In genomic region chr12:96194572-96194889, GRCh38 we compare ENCODE assay signal across 8 cellular contexts. TPM values are rescaled to one million over a fixed set of nuclear protein-coding genes. Genes with fewer than 3 reads are reported as not detected.
DNase-seq lines count a peak whose midpoint lies in the region; ATAC-seq, FAIRE-seq and TF ChIP-seq lines count a peak whose summit lies in the region.

No MANE protein-coding gene starts in this region.

- H3K36me3 ChIP-seq in DND-41 (ENCODE audit: insufficient read depth, low read length) = no peaks in the 10 kb centered on the region
- no peaks in the 10 kb centered on the region for H3K36me3 ChIP-seq in HAP-1 (replicated peaks)
- H3K36me3 ChIP-seq in kidney (ENCODE audit: control insufficient read depth in 1 of 2, insufficient read depth in 2 of 2, low read length in 2 of 2) = no peaks in the 10 kb centered on the region
- H3K36me3 ChIP-seq in tibial artery = no peaks in the 10 kb centered on the region

- peak overlapping the region; percentile 96 for H3K27ac Mint-ChIP-seq in activated CD4-positive, alpha-beta memory T cell treated with anti-CD3 and anti-CD28 coated beads for 36 hours

- intact Hi-C loops in activated CD4-positive, alpha-beta memory T cell treated with anti-CD3 and anti-CD28 coated beads for 36 hours (cut with micrococcal nuclease) = loop anchor here (10.0 kb wide), 1 partner anchor 340 kb away; the partner anchor contains the start of gene SNRPF
- intact Hi-C loops in kidney (cut with DNase I) (no loop called here), tibial artery (cut with DNase I; ENCODE audit: low total_unique reads) (no loop called here)

- H3K27ac ChIP-seq in DND-41 (ENCODE audit: low read length) (peak overlapping the region; percentile 79), kidney (ENCODE audit: low read depth in 2 of 2, low read length in 2 of 2) (peak overlapping the region in 1 of 2 donors; percentile 66), tibial artery (peak overlapping the region; percentile 47 to 69)

- DNase-seq in DND-41 (no peak), HAP-1 (ENCODE audit: low spot score in 2 of 2) (no peak), kidney (no peak), tibial artery (no peak), NCI-H2196 (lab: John Stamatoyannopoulos, UW; ENCODE audit: unreplicated experiment) (no peak), NCI-H2107 treated with DMSO at 0.1 percent for 48 hours (lab: John Stamatoyannopoulos, UW; ENCODE audit: unreplicated experiment) (no peak)
- DNase-seq in activated CD4-positive, alpha-beta memory T cell treated with anti-CD3 and anti-CD28 coated beads for 36 hours = no peak
- no peak for DNase-seq in stimulated activated CD4-positive, alpha-beta T cell treated with anti-CD3 and anti-CD28 coated beads, Interleukin-4, amount 100 ng/mL, for 4 hours

- H3K4me2 ChIP-seq in DND-41 (ENCODE audit: insufficient read depth, low read length) = peak overlapping the region; percentile 100

- peak overlapping the region; percentile 90 for H2AFZ ChIP-seq in DND-41 (ENCODE audit: low read depth, low read length)

- TF ChIP-seq CTCF in DND-41 (IDR thresholded peaks at IDR 0.05; ENCODE audit: borderline replicate concordance, extremely low read depth, low read length, poor library complexity, severe bottlenecking) (no peak), kidney (IDR thresholded peaks at IDR 0.05; ENCODE audit: borderline replicate concordance, extremely low read depth, insufficient read depth) (no peak), tibial artery (IDR thresholded peaks at IDR 0.05) (no peak)

- H3K9me3 ChIP-seq in DND-41 (ENCODE audit: insufficient read depth, low read length, severe bottlenecking) = no peaks in the 10 kb centered on the region
- H3K9me3 ChIP-seq in HAP-1 = no peaks in the 10 kb centered on the region
- H3K9me3 ChIP-seq in kidney (ENCODE audit: control insufficient read depth in 1 of 2, low read length in 2 of 2) = no peaks in the 10 kb centered on the region
- no peaks in the 10 kb centered on the region for H3K9me3 ChIP-seq in tibial artery

- H3K27me3 Mint-ChIP-seq in activated CD4-positive, alpha-beta memory T cell treated with anti-CD3 and anti-CD28 coated beads for 36 hours = no peaks in the 10 kb centered on the region

- H3K4me3 ChIP-seq in DND-41 (ENCODE audit: low read depth in 1 of 2, low read length in 2 of 2) (peak overlapping the region; percentile 92 to 99; a peak in 3 of 4 replicates), HAP-1 (peak overlapping the region; percentile 55), kidney (ENCODE audit: low read length in 2 of 2) (peak overlapping the region; percentile 77 to 93), tibial artery (peak overlapping the region; percentile 62 to 82)

- H3K79me2 ChIP-seq in DND-41 (ENCODE audit: insufficient read depth, low read length) = peaks cover 30% of the 10 kb centered on the region

- FAIRE-seq in kidney (lab: Jason Lieb, UNC) = no peak

- CTCF ChIA-PET in activated CD4-positive, alpha-beta memory T cell treated with anti-CD3 and anti-CD28 coated beads for 36 hours (lab: Charles Lee) = no interaction called here

- H3K4me1 Mint-ChIP-seq in activated CD4-positive, alpha-beta memory T cell treated with anti-CD3 and anti-CD28 coated beads for 36 hours (ENCODE audit: low read depth) = peaks cover 43% of the 10 kb centered on the region

- H3K36me3 Mint-ChIP-seq in activated CD4-positive, alpha-beta memory T cell treated with anti-CD3 and anti-CD28 coated beads for 36 hours = peaks cover 11% of the 10 kb centered on the region

- H3K4me1 ChIP-seq in DND-41 (ENCODE audit: insufficient read depth, low read length) (peaks cover 41% of the 10 kb centered on the region), HAP-1 (peaks cover 5% of the 10 kb centered on the region), kidney (ENCODE audit: control insufficient read depth in 1 of 2, insufficient read depth in 1 of 2, low read depth in 1 of 2, low read length in 2 of 2) (no peaks in the 10 kb centered on the region), tibial artery (peaks cover 0 to 50% (median 10%) of the 10 kb centered on the region in 4 donors)

- peak overlapping the region; percentile 82 for H3K9ac ChIP-seq in DND-41 (ENCODE audit: low read depth, low read length)
- peak overlapping the region; percentile 63 to 66 for H3K9ac ChIP-seq in kidney (ENCODE audit: low read length in 2 of 2)

- POLR2A ChIA-PET in activated CD4-positive, alpha-beta memory T cell treated with anti-CD3 and anti-CD28 coated beads for 36 hours (lab: Charles Lee) = interaction anchor here (2.3 to 3.2 kb wide), 2 partner anchors 17 kb away, joined by 31 to 38 read pairs; no protein-coding TSS in a partner anchor

- peak overlapping the region; percentile 85 for H3K4me3 Mint-ChIP-seq in activated CD4-positive, alpha-beta memory T cell treated with anti-CD3 and anti-CD28 coated beads for 36 hours

- H4K20me1 ChIP-seq in DND-41 (ENCODE audit: insufficient read depth, low read length) = peaks cover 4% of the 10 kb centered on the region; the same call in 1 of the 2 replicates

- in situ Hi-C loops in HAP-1 (cut with MboI; ENCODE audit: low sequenced_read_pairs) = no loop called here

- ATAC-seq in DND-41 (ENCODE audit: insufficient read depth, low read depth) = no peak

- no peaks in the 10 kb centered on the region for H3K27me3 ChIP-seq in DND-41 (ENCODE audit: insufficient read depth, low read length, poor library complexity)
- H3K27me3 ChIP-seq in HAP-1 (ENCODE audit: low read depth) = no peaks in the 10 kb centered on the region
- no peaks in the 10 kb centered on the region for H3K27me3 ChIP-seq in tibial artery

- H3K9me3 Mint-ChIP-seq in activated CD4-positive, alpha-beta memory T cell treated with anti-CD3 and anti-CD28 coated beads for 36 hours = no peaks in the 10 kb centered on the region

RNA-seq across cellular contexts. Expression of gene ELK3, which starts 0.4 kb away (rescaled TPM):
- 10 to 100 TPM; 23.9 to 24.1 TPM for total RNA-seq in activated CD4-positive, alpha-beta memory T cell treated with anti-CD3 and anti-CD28 coated beads for 36 hours
- 59.5 TPM for total RNA-seq in kidney
- 10.5 TPM for polyA plus RNA-seq in kidney (ENCODE audit: insufficient read depth, low read depth, low replicate concordance)
